Comparison of ENCODE assay signal across 1 cellular context in the genomic region with DNA sequence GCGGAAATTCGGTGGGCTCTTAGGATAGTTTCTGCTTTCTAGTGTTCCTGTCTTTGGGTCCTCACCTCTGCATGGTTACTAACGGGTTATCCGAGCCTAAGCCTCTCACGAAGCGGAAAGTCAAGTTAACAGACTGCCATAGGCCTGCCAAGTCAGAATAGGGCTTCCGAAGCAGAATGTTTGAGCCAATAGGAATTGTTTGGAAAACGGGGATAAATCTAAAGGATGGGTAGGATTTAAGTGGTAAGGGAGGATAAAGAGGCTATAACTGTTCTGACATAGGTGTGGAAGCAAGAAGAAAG.
TF ChIP-seq lines count a peak whose summit lies in the region.

No MANE protein-coding gene starts in this region.

TF ChIP-seq in GM12878, 131 proteins besides CTCF, POLR2A, EP300 and RAD21 (continued from another document):
- TF ChIP-seq, protein P1, sequence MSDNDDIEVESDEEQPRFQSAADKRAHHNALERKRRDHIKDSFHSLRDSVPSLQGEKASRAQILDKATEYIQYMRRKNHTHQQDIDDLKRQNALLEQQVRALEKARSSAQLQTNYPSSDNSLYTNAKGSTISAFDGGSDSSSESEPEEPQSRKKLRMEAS (IDR thresholded peaks at IDR 0.05; ENCODE audit: low read depth, low read length), result no peak
- TF ChIP-seq BMI1 (IDR thresholded peaks at IDR 0.05; ENCODE audit: borderline replicate concordance) (peak; percentile 91; the same call in 1 of the 2 replicates), YY1 (IDR thresholded peaks at IDR 0.05; ENCODE audit: low read depth, low read length) (no peak), RB1 (IDR thresholded peaks at IDR 0.05; ENCODE audit: borderline replicate concordance) (no peak)
- TF ChIP-seq, protein P2, sequence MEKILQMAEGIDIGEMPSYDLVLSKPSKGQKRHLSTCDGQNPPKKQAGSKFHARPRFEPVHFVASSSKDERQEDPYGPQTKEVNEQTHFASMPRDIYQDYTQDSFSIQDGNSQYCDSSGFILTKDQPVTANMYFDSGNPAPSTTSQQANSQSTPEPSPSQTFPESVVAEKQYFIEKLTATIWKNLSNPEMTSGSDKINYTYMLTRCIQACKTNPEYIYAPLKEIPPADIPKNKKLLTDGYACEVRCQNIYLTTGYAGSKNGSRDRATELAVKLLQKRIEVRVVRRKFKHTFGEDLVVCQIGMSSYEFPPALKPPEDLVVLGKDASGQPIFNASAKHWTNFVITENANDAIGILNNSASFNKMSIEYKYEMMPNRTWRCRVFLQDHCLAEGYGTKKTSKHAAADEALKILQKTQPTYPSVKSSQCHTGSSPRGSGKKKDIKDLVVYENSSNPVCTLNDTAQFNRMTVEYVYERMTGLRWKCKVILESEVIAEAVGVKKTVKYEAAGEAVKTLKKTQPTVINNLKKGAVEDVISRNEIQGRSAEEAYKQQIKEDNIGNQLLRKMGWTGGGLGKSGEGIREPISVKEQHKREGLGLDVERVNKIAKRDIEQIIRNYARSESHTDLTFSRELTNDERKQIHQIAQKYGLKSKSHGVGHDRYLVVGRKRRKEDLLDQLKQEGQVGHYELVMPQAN (conservative IDR thresholded peaks at IDR 0.05), result peak; percentile 88
